Comparison of ENCODE assay signal across 8 cellular contexts in the genomic region with DNA sequence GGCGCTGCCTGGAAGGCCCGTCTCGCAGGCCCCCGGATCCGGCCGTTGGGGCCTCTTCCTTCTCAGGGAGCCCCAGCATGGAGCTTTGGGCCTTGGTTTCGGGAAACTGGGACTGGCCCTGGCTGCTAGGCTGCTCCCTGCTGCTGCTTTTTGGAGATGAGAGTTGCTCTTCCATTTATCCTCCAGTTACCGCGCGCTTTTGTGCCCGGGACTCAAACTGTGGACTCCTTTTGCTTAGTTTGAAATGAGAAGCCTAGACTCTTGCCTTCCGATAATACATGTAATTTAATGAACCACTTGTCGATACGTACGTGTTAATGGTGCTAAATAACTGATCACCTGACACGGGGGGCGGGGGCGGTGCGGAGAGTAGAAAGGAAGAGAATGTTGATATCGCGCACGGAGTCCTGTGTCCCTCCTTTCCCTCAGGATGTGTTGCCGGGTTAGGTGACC. TPM values are rescaled to one million over a fixed set of nuclear protein-coding genes. Genes with fewer than 3 reads are reported as not detected.
DNase-seq lines count a peak whose midpoint lies in the region; ATAC-seq and TF ChIP-seq lines count a peak whose summit lies in the region.

No MANE protein-coding gene starts in this region.

- H3K27me3 ChIP-seq in BLaER1: no peaks in the 10 kb centered on the region
- peaks cover 3% of the 10 kb centered on the region for H3K27me3 ChIP-seq in IMR-90 (ENCODE audit: control insufficient read depth, insufficient read depth, low read length)
- no peaks in the 10 kb centered on the region for H3K27me3 ChIP-seq in left ventricle myocardium inferior (ENCODE audit: low read depth)
- no peaks in the 10 kb centered on the region for H3K27me3 ChIP-seq in prostate gland (replicated peaks; ENCODE audit: insufficient read depth)
- no peaks in the 10 kb centered on the region for H3K27me3 ChIP-seq in uterus

- H3K9ac ChIP-seq in BLaER1 (peak overlapping the region; percentile 99), IMR-90 (ENCODE audit: low read depth, low read length) (peak overlapping the region; percentile 72)

- intact Hi-C loops in IMR-90 (cut with micrococcal nuclease): loop anchor here (2.0 to 5.0 kb wide), 3 partner anchors 46 to 284 kb away; a partner anchor contains a TSS
- intact Hi-C loops in left ventricle myocardium inferior (cut with micrococcal nuclease): no loop called here
- intact Hi-C loops in prostate gland (cut with DNase I): loop anchor here (5.0 kb wide), 1 partner anchor 64 kb away; a partner anchor contains a TSS
- intact Hi-C loops in uterus (cut with DNase I; ENCODE audit: low total_unique reads): no loop called here

- H3K4ac ChIP-seq in IMR-90 (ENCODE audit: low read depth, low read length): peak overlapping the region; percentile 60

- CTCF ChIA-PET in IMR-90 (lab: Yijun Ruan, JAX): interaction anchor here (0.5 to 1.3 kb wide), 4 partner anchors 9 to 108 kb away, joined by 3 to 4 read pairs (median 4); no protein-coding TSS in a partner anchor

- H3K9me1 ChIP-seq in IMR-90 (ENCODE audit: insufficient read depth, low read length): peaks cover 2% of the 10 kb centered on the region; the same call in 1 of the 2 replicates

- peaks cover 1% of the 10 kb centered on the region for H3K36me3 ChIP-seq in BLaER1
- H3K36me3 ChIP-seq in IMR-90 (ENCODE audit: control insufficient read depth, insufficient read depth, low read length): no peaks in the 10 kb centered on the region
- no peaks in the 10 kb centered on the region for H3K36me3 ChIP-seq in left ventricle myocardium inferior
- no peaks in the 10 kb centered on the region for H3K36me3 ChIP-seq in prostate gland
- no peaks in the 10 kb centered on the region for H3K36me3 ChIP-seq in uterus

- peak overlapping the region; percentile 96 for H3K4me2 ChIP-seq in BLaER1
- H3K4me2 ChIP-seq in IMR-90 (ENCODE audit: low read depth, low read length): peak overlapping the region; percentile 90

- H3K27ac ChIP-seq in BLaER1: peak overlapping the region; percentile 99
- H3K27ac ChIP-seq in IMR-90 (ENCODE audit: insufficient read depth, low read length): peak overlapping the region; percentile 85
- H3K27ac ChIP-seq in left ventricle myocardium inferior (replicated peaks): peak overlapping the region; percentile 98
- H3K27ac ChIP-seq in prostate gland: peak overlapping the region; percentile 98 to 99
- H3K27ac ChIP-seq in uterus: peak overlapping the region; percentile 97 to 99

- H3K4me1 Mint-ChIP-seq in activated naive CD8-positive, alpha-beta T cell treated with anti-CD3 and anti-CD28 coated beads, Interleukin-2, amount 10 ng/mL, durations not matched to agents 7 days and 5 days: peaks cover 35% of the 10 kb centered on the region

- H3K79me1 ChIP-seq in IMR-90 (ENCODE audit: low read depth in 1 of 2, low read length in 2 of 2): peaks cover 11 to 33% of the 10 kb centered on the region in 2 experiments; a peak in 3 of 4 replicates

- no peaks in the 10 kb centered on the region for H3K9me3 Mint-ChIP-seq in activated naive CD8-positive, alpha-beta T cell treated with anti-CD3 and anti-CD28 coated beads, Interleukin-2, amount 10 ng/mL, durations not matched to agents 7 days and 5 days

- in situ Hi-C loops in IMR-90 (cut with MboI; ENCODE audit: low sequenced_read_pairs): no loop called here

- H3K27ac Mint-ChIP-seq in activated naive CD8-positive, alpha-beta T cell treated with anti-CD3 and anti-CD28 coated beads, Interleukin-2, amount 10 ng/mL, durations not matched to agents 7 days and 5 days: peak overlapping the region; percentile 99

- peak overlapping the region; percentile 99 for H2AFZ ChIP-seq in IMR-90 (replicated peaks; ENCODE audit: low read length, poor library complexity)

- DNase-seq in IMR-90: peak; percentile 19
- peak; percentile 14 for DNase-seq in SHP77 treated with DMSO at 0.1 percent for 48 hours (lab: John Stamatoyannopoulos, UW)
- peak; percentile 56 for DNase-seq in activated naive CD8-positive, alpha-beta T cell treated with anti-CD3 and anti-CD28 coated beads, Interleukin-2, amount 10 ng/mL, durations not matched to agents 7 days and 5 days
- peak; percentile 47 for DNase-seq in left ventricle myocardium inferior
- peak; percentile 74 for DNase-seq in prostate gland (ENCODE audit: low spot score)
- peak; percentile 33 to 48 for DNase-seq in uterus

- WGBS in IMR-90 (ENCODE audit: extremely low coverage in 2 of 2, insufficient read length in 1 of 2), 2 experiments: 0% methylated on average over 6 of the region's 23 CpGs; no CpG with 5 or more reads in 1 of the 2 experiments
- WGBS in prostate gland: 0% methylated on average over 23 of the region's 23 CpGs

- H3K4me3 Mint-ChIP-seq in activated naive CD8-positive, alpha-beta T cell treated with anti-CD3 and anti-CD28 coated beads, Interleukin-2, amount 10 ng/mL, durations not matched to agents 7 days and 5 days: peak overlapping the region; percentile 98

- H2BK5ac ChIP-seq in IMR-90 (ENCODE audit: low read depth, low read length, poor library complexity, severe bottlenecking): peak overlapping the region; percentile 65

- H4K20me1 ChIP-seq in BLaER1: peaks cover 54% of the 10 kb centered on the region
- H4K20me1 ChIP-seq in IMR-90 (ENCODE audit: insufficient read depth, low read length): peaks cover 32% of the 10 kb centered on the region

- H3K14ac ChIP-seq in IMR-90 (replicated peaks; ENCODE audit: low read depth, low read length): peak overlapping the region; percentile 82

- peak overlapping the region; percentile 70 for H2AK9ac ChIP-seq in IMR-90 (replicated peaks; ENCODE audit: low read depth, low read length, poor library complexity)

- POLR2A ChIA-PET in IMR-90 (lab: Charles Lee; ENCODE audit: unreplicated experiment): no interaction called here
- POLR2A ChIA-PET in activated naive CD8-positive, alpha-beta T cell treated with anti-CD3 and anti-CD28 coated beads, Interleukin-2, amount 10 ng/mL, durations not matched to agents 7 days and 5 days (lab: Charles Lee): interaction anchor here (1.6 to 2.0 kb wide), 2 partner anchors 39 to 63 kb away, joined by 5 to 19 read pairs; no protein-coding TSS in a partner anchor

- no peak overlapping the region for H2AK5ac ChIP-seq in IMR-90 (ENCODE audit: low read depth, low read length)

- H3K27me3 Mint-ChIP-seq in activated naive CD8-positive, alpha-beta T cell treated with anti-CD3 and anti-CD28 coated beads, Interleukin-2, amount 10 ng/mL, durations not matched to agents 7 days and 5 days: no peaks in the 10 kb centered on the region

- peak overlapping the region; percentile 70; the same call in 1 of the 2 replicates for H3K56ac ChIP-seq in IMR-90 (ENCODE audit: extremely low read depth, insufficient read depth, low read length)

- TF ChIP-seq CTCF in IMR-90 (conservative IDR thresholded peaks at IDR 0.05; ENCODE audit: low read depth, low read length) (no peak), left ventricle myocardium inferior (IDR thresholded peaks at IDR 0.05; ENCODE audit: borderline replicate concordance) (no peak), prostate gland (IDR thresholded peaks at IDR 0.05) (no peak), uterus (IDR thresholded peaks at IDR 0.05) (no peak)

- ATAC-seq in GM21381 (IDR thresholded peaks at IDR 0.05; ENCODE audit: unreplicated experiment): peak; percentile 3
- peak; percentile 22; the same call in 1 of the 2 replicates for ATAC-seq in IMR-90 (ENCODE audit: low read depth)
- ATAC-seq in activated naive CD8-positive, alpha-beta T cell treated with anti-CD3 and anti-CD28 coated beads, Interleukin-2, amount 10 ng/mL, durations not matched to agents 7 days and 5 days (ENCODE audit: low read depth): no peak

- no peak overlapping the region for H4K5ac ChIP-seq in IMR-90 (ENCODE audit: low read depth, low read length)

- peak overlapping the region; percentile 45; the same call in 1 of the 2 replicates for H4K91ac ChIP-seq in IMR-90 (ENCODE audit: insufficient read depth, low read depth, low read length)

- no peak for TF ChIP-seq RAD21 in IMR-90 (IDR thresholded peaks at IDR 0.05; ENCODE audit: low read length)

- H3K4me1 ChIP-seq in BLaER1 (peaks cover 32% of the 10 kb centered on the region), IMR-90 (ENCODE audit: control insufficient read depth, insufficient read depth, low read length) (no peaks in the 10 kb centered on the region; the same call in 1 of the 2 replicates), left ventricle myocardium inferior (peaks cover 68% of the 10 kb centered on the region), prostate gland (replicated peaks) (peaks cover 6% of the 10 kb centered on the region), uterus (peaks cover 8 to 12% of the 10 kb centered on the region in 2 donors)

- H3K4me3 ChIP-seq in BLaER1: peak overlapping the region; percentile 99
- H3K4me3 ChIP-seq in IMR-90 (ENCODE audit: insufficient read depth, low read depth, low read length): peak overlapping the region; percentile 95
- H3K4me3 ChIP-seq in left ventricle myocardium inferior: peak overlapping the region; percentile 99
- peak overlapping the region; percentile 85 to 91 for H3K4me3 ChIP-seq in prostate gland
- peak overlapping the region; percentile 91 to 95 for H3K4me3 ChIP-seq in uterus

- dilution Hi-C loops in IMR-90 (cut with HindIII; ENCODE audit: low sequenced_read_pairs, unreplicated experiment): no loop called here

- no peaks in the 10 kb centered on the region for H3K36me3 Mint-ChIP-seq in activated naive CD8-positive, alpha-beta T cell treated with anti-CD3 and anti-CD28 coated beads, Interleukin-2, amount 10 ng/mL, durations not matched to agents 7 days and 5 days

- H3K9me3 ChIP-seq in BLaER1: no peaks in the 10 kb centered on the region
- no peaks in the 10 kb centered on the region for H3K9me3 ChIP-seq in IMR-90 (ENCODE audit: control insufficient read depth, insufficient read depth, low read length)
- H3K9me3 ChIP-seq in left ventricle myocardium inferior (replicated peaks): no peaks in the 10 kb centered on the region
- no peaks in the 10 kb centered on the region for H3K9me3 ChIP-seq in prostate gland
- no peaks in the 10 kb centered on the region for H3K9me3 ChIP-seq in uterus

- H3K18ac ChIP-seq in IMR-90 (ENCODE audit: low read depth, low read length): peak overlapping the region; percentile 66

- peak overlapping the region; percentile 8 to 45; a peak in 2 of 4 replicates for H4K8ac ChIP-seq in IMR-90 (ENCODE audit: low read depth in 2 of 2, low read length in 2 of 2)

- no peak overlapping the region for H2BK15ac ChIP-seq in IMR-90 (ENCODE audit: low read depth, low read length)

- H3K23ac ChIP-seq in IMR-90 (ENCODE audit: low read depth, low read length): peak overlapping the region; percentile 76

- no peak overlapping the region for H2BK20ac ChIP-seq in IMR-90 (ENCODE audit: low read depth, low read length)

- H2BK120ac ChIP-seq in IMR-90 (ENCODE audit: low read depth, low read length): 0 out of 2 replicates have a peak overlapping the region, but pooled peaks have one; percentile 5

- no TSS peak for BruUV-seq in IMR-90 (replicated peaks; lab: Mats Ljungman, UMichigan)

- TF ChIP-seq POLR2A in IMR-90 (IDR thresholded peaks at IDR 0.05; ENCODE audit: low read depth, low read length): no peak
- no peak for TF ChIP-seq POLR2A in prostate gland (IDR thresholded peaks at IDR 0.05)
- TF ChIP-seq POLR2A in uterus (IDR thresholded peaks at IDR 0.05): no peak

RNA-seq across cellular contexts. Expression of a gene that starts 0.9 kb away (rescaled TPM):
- total RNA-seq in IMR-90 (2012; rRNA removed) (27.8 and 46.9 TPM in 2 replicates), left ventricle myocardium inferior (32.0 TPM), prostate gland (10 to 100 TPM; 47.6 to 63.9 TPM), uterus (100 to 1,000 TPM in 2 of 4 donors, 10 to 100 TPM in 2; 65.8 to 144 (median 117) TPM)
- polyA plus RNA-seq in IMR-90 (2012; rRNA removed): 5.4 and 5.6 TPM in 2 replicates
- polyA plus RNA-seq in IMR-90 (2012; cell fraction: cytosol; rRNA removed): 1.0 and 1.2 TPM in 2 replicates
- 1.3 and 10.1 TPM in 2 replicates for polyA plus RNA-seq in IMR-90 (2012; cell fraction: nucleus; rRNA removed; ENCODE audit: low replicate concordance)
- 10 to 100 TPM; 66.2 to 69.5 TPM for total RNA-seq in activated naive CD8-positive, alpha-beta T cell treated with anti-CD3 and anti-CD28 coated beads, Interleukin-2, amount 10 ng/mL, durations not matched to agents 7 days and 5 days

Comparison
In these comparisons a context has a peak if more than half of its experiments do, and no peak if none do; other contexts are left out.
1. DNase-seq: peak in every context shown above with its lines; median percentile 74 in prostate gland; 56 in activated naive CD8-positive, alpha-beta T cell treated with anti-CD3 and anti-CD28 coated beads, Interleukin-2, amount 10 ng/mL, durations not matched to agents 7 days and 5 days; 47 in left ventricle myocardium inferior; 40 in uterus; 19 in IMR-90; 14 in SHP77 treated with DMSO at 0.1 percent for 48 hours.
2. intact Hi-C loops: an anchor here in IMR-90 (2.0 to 5.0 kb wide) and prostate gland (5.0 kb wide); none called in left ventricle myocardium inferior and uterus.